In the genomic region with DNA sequence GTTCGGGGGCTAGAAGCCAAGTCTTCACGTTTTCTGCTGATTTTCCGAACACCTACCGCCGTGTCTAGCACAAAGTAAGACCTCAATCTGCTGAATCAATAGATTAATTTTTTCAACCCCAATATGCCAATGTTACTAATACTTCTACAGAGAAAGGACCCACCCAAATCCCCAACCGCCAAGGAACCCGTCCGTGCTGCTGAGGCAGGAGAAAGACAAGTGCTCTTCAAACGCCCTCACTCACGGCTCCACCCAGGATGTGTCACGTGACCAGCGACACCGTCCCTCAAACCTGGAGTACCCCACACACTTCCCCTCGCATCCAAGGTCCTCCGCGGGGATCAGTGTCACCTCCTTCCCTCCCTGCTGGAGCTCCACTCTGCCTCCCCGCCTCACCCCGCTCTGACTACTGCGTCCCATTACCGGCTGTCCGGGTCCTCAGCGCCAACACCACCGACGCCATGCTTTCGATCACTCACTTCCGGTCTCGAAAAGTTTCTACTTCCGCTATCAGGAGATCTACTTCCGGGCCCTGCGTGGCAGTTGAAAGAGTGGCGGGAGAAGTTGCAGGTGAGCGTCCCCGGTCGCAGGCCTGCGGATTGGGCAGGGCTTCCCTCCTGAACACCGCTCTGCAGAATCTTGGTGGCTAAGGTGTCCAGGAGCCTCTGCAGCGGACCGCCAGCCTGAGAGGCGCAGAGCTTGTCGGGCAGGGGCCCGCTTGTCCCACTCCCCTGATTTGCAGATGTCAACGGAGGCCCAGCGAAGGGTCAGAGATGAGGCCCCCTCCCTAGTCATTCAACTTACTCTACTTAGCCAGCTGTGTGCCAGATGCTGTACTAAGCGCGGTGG, we compare ENCODE assay signal across 8 cellular contexts. TPM values are rescaled to one million over a fixed set of nuclear protein-coding genes. Genes with fewer than 3 reads are reported as not detected.
DNase-seq lines count a peak whose midpoint lies in the region; ATAC-seq, FAIRE-seq and TF ChIP-seq lines count a peak whose summit lies in the region.

A gene with protein sequence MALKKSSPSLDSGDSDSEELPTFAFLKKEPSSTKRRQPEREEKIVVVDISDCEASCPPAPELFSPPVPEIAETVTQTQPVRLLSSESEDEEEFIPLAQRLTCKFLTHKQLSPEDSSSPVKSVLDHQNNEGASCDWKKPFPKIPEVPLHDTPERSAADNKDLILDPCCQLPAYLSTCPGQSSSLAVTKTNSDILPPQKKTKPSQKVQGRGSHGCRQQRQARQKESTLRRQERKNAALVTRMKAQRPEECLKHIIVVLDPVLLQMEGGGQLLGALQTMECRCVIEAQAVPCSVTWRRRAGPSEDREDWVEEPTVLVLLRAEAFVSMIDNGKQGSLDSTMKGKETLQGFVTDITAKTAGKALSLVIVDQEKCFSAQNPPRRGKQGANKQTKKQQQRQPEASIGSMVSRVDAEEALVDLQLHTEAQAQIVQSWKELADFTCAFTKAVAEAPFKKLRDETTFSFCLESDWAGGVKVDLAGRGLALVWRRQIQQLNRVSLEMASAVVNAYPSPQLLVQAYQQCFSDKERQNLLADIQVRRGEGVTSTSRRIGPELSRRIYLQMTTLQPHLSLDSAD (plus strand): TSS at position 522 of the 849 bp plus-strand sequence. CDS start 1,980 bp downstream, outside the sequence.
MRPL27 (minus strand) TSS at position 477 of the 849 bp plus-strand sequence; CDS start at position 463, 14 bp downstream.

- peaks cover 15% of the 10 kb centered on the region for H4K20me1 ChIP-seq in astrocyte (ENCODE audit: insufficient read depth, low read length)

- H3K27ac ChIP-seq in astrocyte (ENCODE audit: low read depth, low read length) = peak within 1 kb of the TSS; percentile 99

- H3K36me3 Mint-ChIP-seq in T-helper 2 cell treated with Interferon-gamma antibody and Interleukin-4, amounts not matched to agents 5 μg/mL and 100 μg/mL, for 36 hours (ENCODE audit: low read depth) = peaks cover 41% of the 10 kb centered on the region
- peaks cover 7% of the 10 kb centered on the region for H3K36me3 Mint-ChIP-seq in astrocyte (ENCODE audit: low read depth, unreplicated experiment)

- no peak for TF ChIP-seq CTCF in astrocyte (IDR thresholded peaks at IDR 0.05; ENCODE audit: insufficient read depth, low read depth, low read length)
- no peak for TF ChIP-seq CTCF in retinal pigment epithelial cell (conservative IDR thresholded peaks at IDR 0.05; ENCODE audit: low read depth, low read length)

- ATAC-seq in GM18498 (IDR thresholded peaks at IDR 0.05; ENCODE audit: unreplicated experiment) = peak; percentile 78
- peak; percentile 90 for ATAC-seq in HG02885 (IDR thresholded peaks at IDR 0.05; ENCODE audit: poor library complexity, unreplicated experiment)

- H3K36me3 ChIP-seq in astrocyte (ENCODE audit: insufficient read depth, low read length) = peaks cover 28% of the 10 kb centered on the region

- H3K4me3 Mint-ChIP-seq in T-helper 2 cell treated with Interferon-gamma antibody and Interleukin-4, amounts not matched to agents 5 μg/mL and 100 μg/mL, for 36 hours = peak within 1 kb of the TSS; percentile 95
- H3K4me3 Mint-ChIP-seq in astrocyte (ENCODE audit: unreplicated experiment) = peak within 1 kb of the TSS; percentile 99

- H3K4me2 ChIP-seq in astrocyte (ENCODE audit: low read length) = peak within 1 kb of the TSS; percentile 89

- peaks cover 13% of the 10 kb centered on the region for H3K4me1 ChIP-seq in astrocyte (ENCODE audit: insufficient read depth, low read length)

- H3K9me3 Mint-ChIP-seq in T-helper 2 cell treated with Interferon-gamma antibody and Interleukin-4, amounts not matched to agents 5 μg/mL and 100 μg/mL, for 36 hours = no peaks in the 10 kb centered on the region
- no peaks in the 10 kb centered on the region for H3K9me3 Mint-ChIP-seq in astrocyte (ENCODE audit: unreplicated experiment)

- peak within 1 kb of the TSS; percentile 99 for H3K27ac Mint-ChIP-seq in T-helper 2 cell treated with Interferon-gamma antibody and Interleukin-4, amounts not matched to agents 5 μg/mL and 100 μg/mL, for 36 hours
- peak within 1 kb of the TSS; percentile 99 for H3K27ac Mint-ChIP-seq in astrocyte (ENCODE audit: unreplicated experiment)

- H3K4me3 ChIP-seq in astrocyte (ENCODE audit: insufficient read depth, low read depth, low read length) = peak within 1 kb of the TSS; percentile 97
- peak within 1 kb of the TSS; percentile 99 for H3K4me3 ChIP-seq in retinal pigment epithelial cell (ENCODE audit: low read length)

- H3K27me3 Mint-ChIP-seq in T-helper 2 cell treated with Interferon-gamma antibody and Interleukin-4, amounts not matched to agents 5 μg/mL and 100 μg/mL, for 36 hours (ENCODE audit: low read depth) = no peaks in the 10 kb centered on the region
- no peaks in the 10 kb centered on the region for H3K27me3 Mint-ChIP-seq in astrocyte (ENCODE audit: low read depth, unreplicated experiment)

- peak within 1 kb of the TSS; percentile 98 for H3K9ac ChIP-seq in astrocyte (ENCODE audit: low read length)

- no peaks in the 10 kb centered on the region for H3K27me3 ChIP-seq in astrocyte (ENCODE audit: insufficient read depth, low read length)

- no peaks in the 10 kb centered on the region for H3K9me3 ChIP-seq in astrocyte (ENCODE audit: insufficient read depth, low read depth, low read length)

- peak; percentile 86 for DNase-seq in NCI-H187 treated with DMSO at 0.1 percent for 48 hours (lab: John Stamatoyannopoulos, UW)
- DNase-seq in T-helper 2 cell treated with Interferon-gamma antibody and Interleukin-4, amounts not matched to agents 5 μg/mL and 100 μg/mL, for 36 hours (ENCODE audit: low spot score) = peak; percentile 85
- peak; percentile 71 for DNase-seq in astrocyte (ENCODE audit: low read depth)
- DNase-seq in hippocampal formation (lab: John Stamatoyannopoulos, UW) = peak; percentile 82 to 90
- peak; percentile 39 for DNase-seq in retinal pigment epithelial cell (ENCODE audit: low read depth)
- DNase-seq in cortex of kidney (lab: John Stamatoyannopoulos, UW) = no peak

- H3K4me1 Mint-ChIP-seq in T-helper 2 cell treated with Interferon-gamma antibody and Interleukin-4, amounts not matched to agents 5 μg/mL and 100 μg/mL, for 36 hours (ENCODE audit: low read depth) = peaks cover 23% of the 10 kb centered on the region
- peaks cover 12% of the 10 kb centered on the region for H3K4me1 Mint-ChIP-seq in astrocyte (ENCODE audit: low read depth, unreplicated experiment)

- peak within 1 kb of the TSS; percentile 98 for H2AFZ ChIP-seq in astrocyte (ENCODE audit: low read depth, low read length)

- peaks cover 30% of the 10 kb centered on the region for H3K79me2 ChIP-seq in astrocyte (ENCODE audit: insufficient read depth, low read length)

- FAIRE-seq in astrocyte (lab: Jason Lieb, UNC) = no peak

RNA-seq across cellular contexts. Expression of the first gene that starts in this region (rescaled TPM):
- total RNA-seq in astrocyte = 3.0 and 3.1 TPM in 2 replicates

RNA-seq across cellular contexts. Expression of gene MRPL27, which starts in this region (rescaled TPM):
- total RNA-seq in astrocyte = 57.3 and 60.3 TPM in 2 replicates
